21 cellular contexts compared by ENCODE assay signal in the genomic region with DNA sequence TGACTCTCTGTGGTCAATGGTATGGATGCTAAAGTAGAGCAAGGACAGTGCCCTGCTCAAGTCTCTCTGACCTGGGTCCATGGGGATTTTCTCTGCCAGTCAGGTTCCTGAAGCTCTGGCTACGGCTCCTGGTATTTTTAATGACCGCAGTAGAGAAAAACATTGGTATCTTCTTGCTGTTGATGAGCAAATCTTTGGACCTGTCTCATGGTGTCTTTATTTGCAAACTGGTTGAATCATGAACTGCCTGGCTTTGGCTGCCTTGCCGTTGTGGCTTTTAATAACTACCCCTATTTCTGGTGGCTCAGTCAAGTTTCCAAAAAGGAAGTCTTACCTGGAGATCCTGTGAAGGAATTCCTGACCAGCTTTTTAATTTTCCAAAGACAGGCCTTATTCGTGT. TPM values are rescaled to one million over a fixed set of nuclear protein-coding genes. Genes with fewer than 3 reads are reported as not detected.
DNase-seq lines count a peak whose midpoint lies in the region; ATAC-seq and TF ChIP-seq lines count a peak whose summit lies in the region.
"Had no signal": no experiment of that assay in that cellular context is flagged by ENCODE, and none has a peak within 500 bp of the region (broad histone marks: within the 10 kb centered on the region; RNA-seq: fewer than 3 reads in every experiment).

No MANE protein-coding gene starts in this region.

- peak; percentile 82 to 94 (median 90) for ATAC-seq in psoas muscle
- no peak for ATAC-seq in lower lobe of right lung

- peak overlapping the region in 7 of 11 experiments; percentile 38 to 69 (median 58); a peak in 3 of 22 replicates for H3K27ac ChIP-seq in BLaER1 treated with 17β-estradiol and CSF1 and Interleukin-3, amounts not matched to agents 10 nM and 100 nM
- H3K27ac ChIP-seq in H9 (ENCODE audit: insufficient read length, low read depth, low read length), result no peak overlapping the region
- H3K27ac ChIP-seq in right atrium auricular region, result peak overlapping the region; percentile 31 to 32
- peak overlapping the region; percentile 88 for H3K27ac ChIP-seq in psoas muscle
- peak overlapping the region in 2 of 4 donors; percentile 9 to 18 for H3K27ac ChIP-seq in esophagus muscularis mucosa (replicated peaks in 1 of 4)
- H3K27ac ChIP-seq in lower lobe of right lung, result no peak overlapping the region
- H3K27ac ChIP-seq: GM23248, Peyer's patch had no signal

- no CpG with 5 or more reads among the region's 4 CpGs for WGBS in H9 (ENCODE audit: extremely low coverage, insufficient read length, low lambda C conversion rate)
- WGBS in psoas muscle, 3 donors, result 24 to 31% (median 30%) methylated on average over 4 of the region's 4 CpGs
- WGBS in esophagus muscularis mucosa, result 81% methylated on average over 4 of the region's 4 CpGs

- intact Hi-C loops in psoas muscle (cut with DNase I), result no loop called here
- intact Hi-C loops in esophagus muscularis mucosa (cut with DNase I), result no loop called here
- intact Hi-C loops in lower lobe of right lung (cut with DNase I), result no loop called here

- peak overlapping the region in 2 of 3 experiments; percentile 37 to 61; a peak in 2 of 7 replicates for H3K27ac Mint-ChIP-seq in H9

- no peak overlapping the region for H2BK120ac ChIP-seq in H9 (ENCODE audit: low read depth, low read length, poor library complexity, severe bottlenecking)

- H2AK5ac ChIP-seq in H9 (ENCODE audit: insufficient read length, low read length), result no peak overlapping the region

- H2AFZ ChIP-seq in H9 (ENCODE audit: low read length), result no peak overlapping the region
- H2AFZ ChIP-seq: GM23248 had no signal

- peaks cover 0 to 9% (median 7%) of the 10 kb centered on the region in 11 experiments; a peak in 10 of 22 replicates for H3K9me3 ChIP-seq in BLaER1 treated with 17β-estradiol and CSF1 and Interleukin-3, amounts not matched to agents 10 nM and 100 nM (replicated peaks in 1 of 11)
- no peaks in the 10 kb centered on the region for H3K9me3 ChIP-seq in H9 (ENCODE audit: control insufficient read depth, low read depth, low read length)
- no peaks in the 10 kb centered on the region for H3K9me3 ChIP-seq in right atrium auricular region
- H3K9me3 ChIP-seq in psoas muscle, result no peaks in the 10 kb centered on the region
- no peaks in the 10 kb centered on the region for H3K9me3 ChIP-seq in esophagus muscularis mucosa
- no peaks in the 10 kb centered on the region for H3K9me3 ChIP-seq in lower lobe of right lung
- H3K9me3 ChIP-seq: Caco-2, Peyer's patch had no signal

- H3K56ac ChIP-seq in H9 (ENCODE audit: insufficient read length, low read depth, low read length), result no peak overlapping the region

- TF ChIP-seq EP300 in esophagus muscularis mucosa (IDR thresholded peaks at IDR 0.05), result no peak

- no peaks in the 10 kb centered on the region for H3K27me3 ChIP-seq in BLaER1 treated with 17β-estradiol and CSF1 and Interleukin-3, amounts not matched to agents 10 nM and 100 nM
- no peaks in the 10 kb centered on the region for H3K27me3 ChIP-seq in H9 (ENCODE audit: insufficient read depth, low read length)
- H3K27me3 ChIP-seq in right atrium auricular region, result no peaks in the 10 kb centered on the region
- no peaks in the 10 kb centered on the region for H3K27me3 ChIP-seq in psoas muscle (ENCODE audit: insufficient read depth in 3 of 3, low read length in 2 of 3)
- H3K27me3 ChIP-seq in esophagus muscularis mucosa, result no peaks in the 10 kb centered on the region
- no peaks in the 10 kb centered on the region for H3K27me3 ChIP-seq in lower lobe of right lung (ENCODE audit: low read depth)
- H3K27me3 ChIP-seq: Peyer's patch had no signal

- H3K23ac ChIP-seq in H9 (ENCODE audit: insufficient read length, low read depth, low read length), result no peak overlapping the region

- H4K20me1 ChIP-seq in BLaER1 treated with 17β-estradiol and CSF1 and Interleukin-3, amounts not matched to agents 10 nM and 100 nM, result peaks cover 0 to 9% (median 3%) of the 10 kb centered on the region in 11 experiments; a peak in 7 of 22 replicates
- H4K20me1 ChIP-seq in H9 (ENCODE audit: control insufficient read depth, insufficient read depth, insufficient read length), result no peaks in the 10 kb centered on the region

- no peaks in the 10 kb centered on the region for H3K9me3 Mint-ChIP-seq in H9
- H3K9me3 Mint-ChIP-seq: CD4-positive, alpha-beta memory T cell had no signal

- H3T11ph ChIP-seq in H9 (ENCODE audit: low read length), result no peak overlapping the region

- peak overlapping the region in 10 of 11 experiments; percentile 26 to 84 (median 62); a peak in 19 of 22 replicates for H3K4me2 ChIP-seq in BLaER1 treated with 17β-estradiol and CSF1 and Interleukin-3, amounts not matched to agents 10 nM and 100 nM
- H3K4me2 ChIP-seq in H9 (ENCODE audit: insufficient read depth, insufficient read length, low read length), result no peak overlapping the region

- no peak overlapping the region for H2BK5ac ChIP-seq in H9 (ENCODE audit: insufficient read length, low read length)

- no peak for DNase-seq in H9
- DNase-seq in right atrium auricular region (ENCODE audit: low spot score), result no peak
- DNase-seq in psoas muscle, result peak in 1 of 2 donors; percentile 52
- no peak for DNase-seq in esophagus muscularis mucosa (ENCODE audit: extremely low spot score)
- no peak for DNase-seq in NCI-H1694 treated with DMSO at 0.1 percent for 48 hours (lab: John Stamatoyannopoulos, UW)
- DNase-seq in lower lobe of right lung, result no peak
- DNase-seq: Caco-2, GM23248, HCEC 1CT, NCI-H1092 treated with DMSO at 0.1 percent for 48 hours, NCI-H146, NCI-H2081, NCI-H2171, NCI-H345, NCI-H524 treated with DMSO at 0.1 percent for 48 hours had no signal

- no peak overlapping the region for H3K18ac ChIP-seq in H9 (ENCODE audit: insufficient read length, low read depth, low read length)

- no peaks in the 10 kb centered on the region for H3K27me3 Mint-ChIP-seq in H9 (ENCODE audit: low read depth)
- H3K27me3 Mint-ChIP-seq: CD4-positive, alpha-beta memory T cell had no signal

- H3K79me1 ChIP-seq in H9 (ENCODE audit: insufficient read depth, low read depth, low read length, poor library complexity, severe bottlenecking), result peaks cover 12% of the 10 kb centered on the region

- H3K23me2 ChIP-seq in H9 (ENCODE audit: insufficient read length, low read depth, low read length, poor library complexity, severe bottlenecking), result no peaks in the 10 kb centered on the region

- H3K4me3 Mint-ChIP-seq in H9, result no peak overlapping the region
- H3K4me3 Mint-ChIP-seq: CD4-positive, alpha-beta memory T cell had no signal

- no peak overlapping the region for H2BK15ac ChIP-seq in H9 (ENCODE audit: low read depth, low read length)

- no peak overlapping the region for H4K91ac ChIP-seq in H9 (ENCODE audit: insufficient read length, low read depth, low read length)

- H3K9ac ChIP-seq in BLaER1 treated with 17β-estradiol and CSF1 and Interleukin-3, amounts not matched to agents 10 nM and 100 nM, result no peak overlapping the region
- H3K9ac ChIP-seq in H9 (ENCODE audit: extremely low read depth, insufficient read length, low read length), result no peak overlapping the region
- H3K9ac ChIP-seq: GM23248 had no signal

- peaks cover 5 to 25% (median 9%) of the 10 kb centered on the region in 11 experiments; a peak in 17 of 22 replicates for H3K36me3 ChIP-seq in BLaER1 treated with 17β-estradiol and CSF1 and Interleukin-3, amounts not matched to agents 10 nM and 100 nM
- H3K36me3 ChIP-seq in right atrium auricular region, result no peaks in the 10 kb centered on the region
- no peaks in the 10 kb centered on the region for H3K36me3 ChIP-seq in psoas muscle (ENCODE audit: insufficient read depth in 1 of 2, low read depth in 1 of 2)
- H3K36me3 ChIP-seq in esophagus muscularis mucosa, result peaks cover 0 to 11% (median 3%) of the 10 kb centered on the region in 4 donors
- H3K36me3 ChIP-seq in lower lobe of right lung, result no peaks in the 10 kb centered on the region
- H3K36me3 ChIP-seq: Peyer's patch had no signal

- TF ChIP-seq CTCF in H9 (conservative IDR thresholded peaks at IDR 0.05) (no peak), right atrium auricular region (IDR thresholded peaks at IDR 0.05) (no peak), psoas muscle (IDR thresholded peaks at IDR 0.05) (no peak), esophagus muscularis mucosa (IDR thresholded peaks at IDR 0.05) (no peak), lower lobe of right lung (IDR thresholded peaks at IDR 0.05) (no peak)

- no peak overlapping the region for H2BK12ac ChIP-seq in H9 (ENCODE audit: insufficient read length, low read depth, low read length)

- no peak overlapping the region for H3K14ac ChIP-seq in H9 (ENCODE audit: insufficient read depth, low read length)

- peaks cover 56 to 78% (median 66%) of the 10 kb centered on the region in 10 experiments for H3K4me1 ChIP-seq in BLaER1 treated with 17β-estradiol and CSF1 and Interleukin-3, amounts not matched to agents 10 nM and 100 nM
- H3K4me1 ChIP-seq in H9 (ENCODE audit: insufficient read depth, low read length) (no peaks in the 10 kb centered on the region), right atrium auricular region (peaks cover 0 to 43% of the 10 kb centered on the region in 2 donors), psoas muscle (peaks cover 38% of the 10 kb centered on the region), esophagus muscularis mucosa (peaks cover 11 to 37% (median 34%) of the 10 kb centered on the region in 4 donors), lower lobe of right lung (no peaks in the 10 kb centered on the region)
- H3K4me1 ChIP-seq: Caco-2 had no signal

- TF ChIP-seq POLR2A in esophagus muscularis mucosa (IDR thresholded peaks at IDR 0.05; ENCODE audit: low read depth), result no peak

- no peaks in the 10 kb centered on the region; the same call in 1 of the 2 replicates for H3K79me2 ChIP-seq in H9 (ENCODE audit: insufficient read depth, low read length)

- H4K8ac ChIP-seq in H9 (replicated peaks; ENCODE audit: insufficient read length, low read depth, low read length), result no peak overlapping the region

- no peak overlapping the region for H3K4ac ChIP-seq in H9 (ENCODE audit: low read depth, low read length)

- peaks cover 0 to 5% (median 0%) of the 10 kb centered on the region in 3 experiments; a peak in 2 of 7 replicates for H3K36me3 Mint-ChIP-seq in H9 (ENCODE audit: insufficient read depth in 1 of 3, low read depth in 3 of 3)

- peaks cover 2 to 3% of the 10 kb centered on the region in 2 experiments; a peak in 3 of 4 replicates for H3K4me1 Mint-ChIP-seq in H9

- H3K4me3 ChIP-seq in BLaER1 treated with 17β-estradiol and CSF1 and Interleukin-3, amounts not matched to agents 10 nM and 100 nM, result no peak overlapping the region
- H3K4me3 ChIP-seq in right atrium auricular region (no peak overlapping the region), psoas muscle (no peak overlapping the region), esophagus muscularis mucosa (no peak overlapping the region), lower lobe of right lung (no peak overlapping the region)
- H3K4me3 ChIP-seq: GM23248, Peyer's patch had no signal

- no peak overlapping the region for H4K5ac ChIP-seq in H9 (ENCODE audit: insufficient read length, low read depth, low read length)

- no peak overlapping the region for H2BK20ac ChIP-seq in H9 (ENCODE audit: low read depth, low read length, poor library complexity, severe bottlenecking)

RNA-seq across cellular contexts. Expression of a gene that starts 8.7 kb away (rescaled TPM):
- total RNA-seq in H9 (2021) (94.9 and 98.8 TPM in 2 replicates), right atrium auricular region (100 to 1,000 TPM; 141 to 227 TPM), psoas muscle (100 to 1,000 TPM; 108 to 154 (median 120) TPM), esophagus muscularis mucosa (100 to 1,000 TPM in 1 of 4 donors, 10 to 100 TPM in 3; 61.0 to 129 (median 78.1) TPM), lower lobe of right lung (51.7 TPM)
- polyA plus RNA-seq in psoas muscle, result 100 to 1,000 TPM in 1 of 3 donors, 10 to 100 TPM in 2; 54.2 to 198 (median 98.4) TPM

RNA-seq across cellular contexts. Expression of a gene that starts 14.1 kb away (rescaled TPM):
- total RNA-seq in H9 (2021), result 128 and 137 TPM in 2 replicates
- 10 to 100 TPM; 18.3 to 20.2 TPM for total RNA-seq in right atrium auricular region
- 10 to 100 TPM; 23.8 to 30.3 (median 27.1) TPM for total RNA-seq in psoas muscle
- 10 to 100 TPM; 36.3 to 58.9 (median 36.7) TPM for polyA plus RNA-seq in psoas muscle
- 10 to 100 TPM; 34.8 to 60.6 (median 50.2) TPM for total RNA-seq in esophagus muscularis mucosa
- 70.9 TPM for total RNA-seq in lower lobe of right lung

RNA-seq across cellular contexts. Expression of a gene that starts 32.4 kb away (rescaled TPM):
- total RNA-seq in H9 (2021) (2.9 and 3.4 TPM in 2 replicates), right atrium auricular region (1 to 10 TPM; 8.3 to 9.0 TPM), psoas muscle (1 to 10 TPM in 3 of 4 donors, under 1 TPM in 1; 0.92 to 2.6 (median 1.3) TPM), esophagus muscularis mucosa (10 to 100 TPM in 2 of 4 donors, 1 to 10 TPM in 2; 7.1 to 18.2 (median 11.0) TPM), lower lobe of right lung (8.2 TPM)
- polyA plus RNA-seq in psoas muscle, result under 1 TPM; 0.20 to 0.69 (median 0.46) TPM
- total RNA-seq: OCI-LY7 had no signal
- polyA plus RNA-seq: CD4-positive, alpha-beta memory T cell had no signal

RNA-seq across cellular contexts. Expression of a gene that starts 37.0 kb away (rescaled TPM):
- total RNA-seq in H9 (2021) (4.2 and 5.9 TPM in 2 replicates), right atrium auricular region (1 to 10 TPM; 5.9 to 6.8 TPM), psoas muscle (1 to 10 TPM in 1 of 4 donors, under 1 TPM in 2, not detected in 1; 0.59 to 4.1 (median 0.69) TPM), esophagus muscularis mucosa (1 to 10 TPM in 3 of 4 donors, under 1 TPM in 1; 0.80 to 4.8 (median 3.0) TPM), lower lobe of right lung (not detected)
- under 1 TPM; 0.12 to 0.28 (median 0.13) TPM for polyA plus RNA-seq in psoas muscle
- total RNA-seq: OCI-LY7 had no signal
- polyA plus RNA-seq: CD4-positive, alpha-beta memory T cell had no signal

RNA-seq across cellular contexts. Expression of a gene that starts 39.6 kb away (rescaled TPM):
- total RNA-seq in H9 (2021) (1.1 and 1.4 TPM in 2 replicates), right atrium auricular region (1 to 10 TPM in 1 of 2 donors, under 1 TPM in 1; 0.52 to 5.4 TPM), psoas muscle (under 1 TPM in 1 of 4 donors, not detected in 3; 0.90 TPM), esophagus muscularis mucosa (1 to 10 TPM in 2 of 4 donors, under 1 TPM in 1, not detected in 1; 0.23 to 1.2 (median 1.0) TPM), lower lobe of right lung (not detected)
- polyA plus RNA-seq in psoas muscle, result under 1 TPM in 2 of 3 donors, not detected in 1; 0.08 to 0.14 TPM
- total RNA-seq: CD4-positive, alpha-beta memory T cell; G401; GM23248; OCI-LY7 had no signal
- polyA plus RNA-seq: BJ; CD4-positive, alpha-beta memory T cell; GM23248 had no signal

Comparison
In these comparisons a context has a peak if more than half of its experiments do, and no peak if none do; other contexts are left out.
1. H3K27ac ChIP-seq: peak in BLaER1 treated with 17β-estradiol and CSF1 and Interleukin-3, amounts not matched to agents 10 nM and 100 nM (7 of 11), right atrium auricular region (2 of 2) and psoas muscle (single experiment); none in H9 (single experiment) and lower lobe of right lung (single experiment).
2. ATAC-seq: peak in psoas muscle (4 of 4); none in lower lobe of right lung (0 of 2).